ENCODE assay signal across 20 cellular contexts in genomic region chr1:81118550-81118949, GRCh38.
A peak's percentile ranks its signal among the peaks of the same experiment; 100 is the strongest.
DNase-seq lines count a peak whose midpoint lies in the region; ATAC-seq and TF ChIP-seq lines count a peak whose summit lies in the region.
"Had no signal": no experiment of that assay in that cellular context is flagged by ENCODE, and none has a peak within 500 bp of the region (broad histone marks: within the 10 kb centered on the region; RNA-seq: fewer than 3 reads in every experiment).

No MANE protein-coding gene starts in this region.

- POLR2A ChIA-PET in RWPE1 (lab: Yijun Ruan, JAX; ENCODE audit: low non-redundant PET), result no interaction called here

- H3K27ac ChIP-seq in RWPE1, result no peak overlapping the region
- H3K27ac ChIP-seq: BLaER1, SK-N-MC had no signal

- peak; percentile 55 for DNase-seq in ELR (ENCODE audit: low read depth)
- DNase-seq in RWPE1 (ENCODE audit: low spot score), result peak; percentile 8
- DNase-seq in epithelial cell of esophagus (ENCODE audit: low read depth), result peak; percentile 61
- peak; percentile 28 for DNase-seq in kidney glomerular epithelial cell (lab: John Stamatoyannopoulos, UW)
- DNase-seq in NCI-H446 treated with DMSO at 0.1 percent for 48 hours (lab: John Stamatoyannopoulos, UW), result no peak
- no peak for DNase-seq in NCI-H526 (lab: John Stamatoyannopoulos, UW)
- DNase-seq: CD4-positive, alpha-beta T cell; COR-L47; DMS79 treated with DMSO at 0.1 percent for 48 hours; HFFc6; KBM-7; NCI-H1092 treated with DMSO at 0.1 percent for 48 hours; NCI-H1436 treated with DMSO at 0.1 percent for 48 hours; NCI-H1930; NCI-H345; NCI-H526 treated with DMSO at 0.1 percent for 48 hours; SHP77 treated with DMSO at 0.1 percent for 48 hours had no signal

- CTCF ChIA-PET in RWPE1 (lab: Yijun Ruan, JAX), result no interaction called here

- TF ChIP-seq CTCF in RWPE1 (conservative IDR thresholded peaks at IDR 0.05; ENCODE audit: low read depth), result no peak
- TF ChIP-seq CTCF in epithelial cell of esophagus (IDR thresholded peaks at IDR 0.05; ENCODE audit: insufficient read depth, low read depth, low read length, missing control alignments), result no peak

- ATAC-seq in GM21447 (IDR thresholded peaks at IDR 0.05; ENCODE audit: unreplicated experiment), result no peak

- H3K4me3 ChIP-seq in epithelial cell of esophagus (ENCODE audit: low read length), result no peak overlapping the region
- H3K4me3 ChIP-seq: BLaER1, SK-N-MC had no signal

Comparison
In these comparisons a context has a peak if more than half of its experiments do, and no peak if none do; other contexts are left out.
1. DNase-seq: peak in ELR (single experiment), RWPE1 (single experiment), epithelial cell of esophagus (single experiment) and kidney glomerular epithelial cell (single experiment); none in NCI-H446 treated with DMSO at 0.1 percent for 48 hours (single experiment) and NCI-H526 (0 of 2).